In the genomic region with DNA sequence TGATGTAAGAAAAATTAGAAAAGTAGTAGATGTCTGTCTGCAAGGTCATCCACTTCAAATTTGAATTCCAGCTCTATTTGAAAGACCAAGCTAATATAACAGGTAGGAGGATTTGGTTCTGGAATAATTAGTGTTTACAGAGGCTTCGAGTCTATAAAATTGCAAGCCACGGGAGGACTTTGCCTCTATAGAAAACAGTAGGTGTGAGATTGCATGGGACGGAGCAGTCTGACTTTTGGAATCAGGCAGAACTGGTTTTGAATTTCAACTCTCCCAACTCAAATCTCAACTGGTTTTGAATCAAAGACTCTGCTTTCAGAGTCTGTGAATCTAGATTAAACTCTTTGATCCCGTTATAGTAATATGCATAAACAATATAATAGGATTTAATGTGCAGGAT, we compare ENCODE assay signal across 20 cellular contexts.
DNase-seq lines count a peak whose midpoint lies in the region; ATAC-seq and TF ChIP-seq lines count a peak whose summit lies in the region.
"Had no signal": no experiment of that assay in that cellular context is flagged by ENCODE, and none has a peak within 500 bp of the region (broad histone marks: within the 10 kb centered on the region; RNA-seq: fewer than 3 reads in every experiment).

No MANE protein-coding gene starts in this region.

- H3K4me1 Mint-ChIP-seq in nephron (peaks cover 25% of the 10 kb centered on the region), WTC11 (no peaks in the 10 kb centered on the region)
- H3K4me1 Mint-ChIP-seq: CD4-positive, CD25-positive, alpha-beta regulatory T cell; GM23338; T-cell had no signal

- no peaks in the 10 kb centered on the region for H3K9me3 ChIP-seq in colonic mucosa
- H3K9me3 ChIP-seq: SK-N-SH had no signal

- peak overlapping the region; percentile 5 for H3K27ac ChIP-seq in colonic mucosa
- H3K27ac ChIP-seq: 22Rv1 had no signal

- intact Hi-C loops in colonic mucosa (cut with DNase I), result no loop called here

- no peak overlapping the region for H3K4me3 Mint-ChIP-seq in nephron
- H3K4me3 Mint-ChIP-seq in WTC11, result no peak overlapping the region
- H3K4me3 Mint-ChIP-seq: CD4-positive, CD25-positive, alpha-beta regulatory T cell; GM23338; T-cell had no signal

- TF ChIP-seq RAD21 in Ishikawa (IDR thresholded peaks at IDR 0.05; ENCODE audit: low read depth), result no peak

- H3K27ac Mint-ChIP-seq in nephron, result peak overlapping the region in 2 of 3 experiments; percentile 71 to 93
- H3K27ac Mint-ChIP-seq in WTC11, result no peak overlapping the region
- H3K27ac Mint-ChIP-seq: CD4-positive, CD25-positive, alpha-beta regulatory T cell; GM23338; T-cell had no signal

- POLR2A ChIA-PET in WTC11 (lab: Charles Lee), result no interaction called here

- in situ Hi-C loops in GM13977 (cut with MboI; ENCODE audit: low pct_unique_long_range_greater_than_20kb, low sequenced_read_pairs, unreplicated experiment), result no loop called here

- H3K9me3 Mint-ChIP-seq in nephron (no peaks in the 10 kb centered on the region), WTC11 (peaks cover under 1% of the 10 kb centered on the region; the same call in 1 of the 2 replicates)
- H3K9me3 Mint-ChIP-seq: GM23338 had no signal

- H3K4me3 ChIP-seq in colonic mucosa, result no peak overlapping the region
- H3K4me3 ChIP-seq: GM23338, K562 had no signal

- no peaks in the 10 kb centered on the region for H3K4me1 ChIP-seq in colonic mucosa

- no peaks in the 10 kb centered on the region for H3K36me3 ChIP-seq in colonic mucosa

- no peak for TF ChIP-seq EP300 in Ishikawa (IDR thresholded peaks at IDR 0.05; ENCODE audit: borderline replicate concordance)

- DNase-seq in NCI-H1417 (lab: John Stamatoyannopoulos, UW) (peak in 2 of 3 experiments; percentile 18 to 57), NCI-H1417 treated with DMSO at 0.1 percent for 48 hours (lab: John Stamatoyannopoulos, UW) (no peak), colonic mucosa (peak; percentile 53), GM13977 (ENCODE audit: low spot score) (no peak), WTC11 (ENCODE audit: low spot score) (no peak)
- no peak for DNase-seq in activated naive CD4-positive, alpha-beta T cell treated with Interleukin-2 at 50 U/mL for 16 hours
- DNase-seq: CD4-positive, CD25-positive, alpha-beta regulatory T cell; COR-L47; GDM1; NCI-H1105 treated with DMSO at 0.1 percent for 48 hours; NCI-H2029; NCI-H510A treated with DMSO at 0.1 percent for 48 hours; SHP77; SK-N-SH; T-cell had no signal

- no peak for ATAC-seq in WTC11
- ATAC-seq: GM23338, K562, T-cell had no signal

- H3K27me3 Mint-ChIP-seq in nephron (ENCODE audit: low read depth) (no peaks in the 10 kb centered on the region), WTC11 (ENCODE audit: low read depth) (no peaks in the 10 kb centered on the region)
- H3K27me3 Mint-ChIP-seq: CD4-positive, CD25-positive, alpha-beta regulatory T cell; T-cell had no signal

- CTCF ChIA-PET in WTC11 (lab: Charles Lee), result no interaction called here

- no peak overlapping the region for H3K9ac ChIP-seq in colonic mucosa (ENCODE audit: low read depth in 2 of 2, low read length in 2 of 2)
- H3K9ac ChIP-seq: SK-N-SH had no signal

- H3K27me3 ChIP-seq in colonic mucosa, result no peaks in the 10 kb centered on the region

- TF ChIP-seq CTCF in colonic mucosa (IDR thresholded peaks at IDR 0.05) (no peak), nephron (IDR thresholded peaks at IDR 0.05; ENCODE audit: unreplicated experiment in 3 of 3) (no peak), GM13977 (IDR thresholded peaks at IDR 0.05; ENCODE audit: extremely low read depth, insufficient read depth, missing control alignments) (no peak), WTC11 (IDR thresholded peaks at IDR 0.05) (no peak)

- no peaks in the 10 kb centered on the region for H3K36me3 Mint-ChIP-seq in nephron (ENCODE audit: low read depth)
- H3K36me3 Mint-ChIP-seq in WTC11, result no peaks in the 10 kb centered on the region
- H3K36me3 Mint-ChIP-seq: CD4-positive, CD25-positive, alpha-beta regulatory T cell; T-cell had no signal

TF ChIP-seq in Ishikawa, 13 proteins besides CTCF, POLR2A, EP300 and RAD21:
- TF ChIP-seq ZBTB7A (IDR thresholded peaks at IDR 0.05; ENCODE audit: low read depth), result no peak
- TF ChIP-seq, protein P1, sequence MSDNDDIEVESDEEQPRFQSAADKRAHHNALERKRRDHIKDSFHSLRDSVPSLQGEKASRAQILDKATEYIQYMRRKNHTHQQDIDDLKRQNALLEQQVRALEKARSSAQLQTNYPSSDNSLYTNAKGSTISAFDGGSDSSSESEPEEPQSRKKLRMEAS (IDR thresholded peaks at IDR 0.05), result 0 out of 2 replicates have a peak, but pooled peaks have one; percentile 41
- no peak for TF ChIP-seq FOXM1 (IDR thresholded peaks at IDR 0.05; ENCODE audit: borderline replicate concordance, low read depth)
- TF ChIP-seq YY1 (IDR thresholded peaks at IDR 0.05; ENCODE audit: low read depth), result no peak
- TF ChIP-seq TEAD4 (IDR thresholded peaks at IDR 0.05), result no peak
- TF ChIP-seq NFIC (IDR thresholded peaks at IDR 0.05), result no peak

TF ChIP-seq in WTC11, 78 proteins besides CTCF, POLR2A, EP300 and RAD21:
- TF ChIP-seq, protein P2, sequence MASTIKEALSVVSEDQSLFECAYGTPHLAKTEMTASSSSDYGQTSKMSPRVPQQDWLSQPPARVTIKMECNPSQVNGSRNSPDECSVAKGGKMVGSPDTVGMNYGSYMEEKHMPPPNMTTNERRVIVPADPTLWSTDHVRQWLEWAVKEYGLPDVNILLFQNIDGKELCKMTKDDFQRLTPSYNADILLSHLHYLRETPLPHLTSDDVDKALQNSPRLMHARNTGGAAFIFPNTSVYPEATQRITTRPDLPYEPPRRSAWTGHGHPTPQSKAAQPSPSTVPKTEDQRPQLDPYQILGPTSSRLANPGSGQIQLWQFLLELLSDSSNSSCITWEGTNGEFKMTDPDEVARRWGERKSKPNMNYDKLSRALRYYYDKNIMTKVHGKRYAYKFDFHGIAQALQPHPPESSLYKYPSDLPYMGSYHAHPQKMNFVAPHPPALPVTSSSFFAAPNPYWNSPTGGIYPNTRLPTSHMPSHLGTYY (CRISPR knock-in tag; IDR thresholded peaks at IDR 0.05), result no peak
- no peak for TF ChIP-seq NR2C2 (CRISPR knock-in tag; IDR thresholded peaks at IDR 0.05)
- TF ChIP-seq, protein P3, sequence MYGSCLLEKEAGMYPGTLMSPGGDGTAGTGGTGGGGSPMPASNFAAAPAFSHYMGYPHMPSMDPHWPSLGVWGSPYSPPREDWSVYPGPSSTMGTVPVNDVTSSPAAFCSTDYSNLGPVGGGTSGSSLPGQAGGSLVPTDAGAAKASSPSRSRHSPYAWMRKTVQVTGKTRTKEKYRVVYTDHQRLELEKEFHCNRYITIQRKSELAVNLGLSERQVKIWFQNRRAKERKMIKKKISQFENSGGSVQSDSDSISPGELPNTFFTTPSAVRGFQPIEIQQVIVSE (CRISPR knock-in tag; IDR thresholded peaks at IDR 0.05; ENCODE audit: borderline replicate concordance), result no peak
- no peak for TF ChIP-seq ZNF232 (CRISPR knock-in tag; IDR thresholded peaks at IDR 0.05)
- no peak for TF ChIP-seq GTF2I (CRISPR knock-in tag; conservative IDR thresholded peaks at IDR 0.05)
- TF ChIP-seq, protein P4, sequence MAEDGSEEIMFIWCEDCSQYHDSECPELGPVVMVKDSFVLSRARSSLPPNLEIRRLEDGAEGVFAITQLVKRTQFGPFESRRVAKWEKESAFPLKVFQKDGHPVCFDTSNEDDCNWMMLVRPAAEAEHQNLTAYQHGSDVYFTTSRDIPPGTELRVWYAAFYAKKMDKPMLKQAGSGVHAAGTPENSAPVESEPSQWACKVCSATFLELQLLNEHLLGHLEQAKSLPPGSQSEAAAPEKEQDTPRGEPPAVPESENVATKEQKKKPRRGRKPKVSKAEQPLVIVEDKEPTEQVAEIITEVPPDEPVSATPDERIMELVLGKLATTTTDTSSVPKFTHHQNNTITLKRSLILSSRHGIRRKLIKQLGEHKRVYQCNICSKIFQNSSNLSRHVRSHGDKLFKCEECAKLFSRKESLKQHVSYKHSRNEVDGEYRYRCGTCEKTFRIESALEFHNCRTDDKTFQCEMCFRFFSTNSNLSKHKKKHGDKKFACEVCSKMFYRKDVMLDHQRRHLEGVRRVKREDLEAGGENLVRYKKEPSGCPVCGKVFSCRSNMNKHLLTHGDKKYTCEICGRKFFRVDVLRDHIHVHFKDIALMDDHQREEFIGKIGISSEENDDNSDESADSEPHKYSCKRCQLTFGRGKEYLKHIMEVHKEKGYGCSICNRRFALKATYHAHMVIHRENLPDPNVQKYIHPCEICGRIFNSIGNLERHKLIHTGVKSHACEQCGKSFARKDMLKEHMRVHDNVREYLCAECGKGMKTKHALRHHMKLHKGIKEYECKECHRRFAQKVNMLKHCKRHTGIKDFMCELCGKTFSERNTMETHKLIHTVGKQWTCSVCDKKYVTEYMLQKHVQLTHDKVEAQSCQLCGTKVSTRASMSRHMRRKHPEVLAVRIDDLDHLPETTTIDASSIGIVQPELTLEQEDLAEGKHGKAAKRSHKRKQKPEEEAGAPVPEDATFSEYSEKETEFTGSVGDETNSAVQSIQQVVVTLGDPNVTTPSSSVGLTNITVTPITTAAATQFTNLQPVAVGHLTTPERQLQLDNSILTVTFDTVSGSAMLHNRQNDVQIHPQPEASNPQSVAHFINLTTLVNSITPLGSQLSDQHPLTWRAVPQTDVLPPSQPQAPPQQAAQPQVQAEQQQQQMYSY (CRISPR knock-in tag; IDR thresholded peaks at IDR 0.05), result no peak
- TF ChIP-seq, protein P5, sequence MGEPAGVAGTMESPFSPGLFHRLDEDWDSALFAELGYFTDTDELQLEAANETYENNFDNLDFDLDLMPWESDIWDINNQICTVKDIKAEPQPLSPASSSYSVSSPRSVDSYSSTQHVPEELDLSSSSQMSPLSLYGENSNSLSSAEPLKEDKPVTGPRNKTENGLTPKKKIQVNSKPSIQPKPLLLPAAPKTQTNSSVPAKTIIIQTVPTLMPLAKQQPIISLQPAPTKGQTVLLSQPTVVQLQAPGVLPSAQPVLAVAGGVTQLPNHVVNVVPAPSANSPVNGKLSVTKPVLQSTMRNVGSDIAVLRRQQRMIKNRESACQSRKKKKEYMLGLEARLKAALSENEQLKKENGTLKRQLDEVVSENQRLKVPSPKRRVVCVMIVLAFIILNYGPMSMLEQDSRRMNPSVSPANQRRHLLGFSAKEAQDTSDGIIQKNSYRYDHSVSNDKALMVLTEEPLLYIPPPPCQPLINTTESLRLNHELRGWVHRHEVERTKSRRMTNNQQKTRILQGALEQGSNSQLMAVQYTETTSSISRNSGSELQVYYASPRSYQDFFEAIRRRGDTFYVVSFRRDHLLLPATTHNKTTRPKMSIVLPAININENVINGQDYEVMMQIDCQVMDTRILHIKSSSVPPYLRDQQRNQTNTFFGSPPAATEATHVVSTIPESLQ (CRISPR knock-in tag; IDR thresholded peaks at IDR 0.05), result no peak
- TF ChIP-seq NFE2L1 (CRISPR knock-in tag; IDR thresholded peaks at IDR 0.05), result no peak
TF ChIP-seq in WTC11: peak in this region for 0.

Comparison
In these comparisons a context has a peak if more than half of its experiments do, and no peak if none do; other contexts are left out.
1. DNase-seq: peak in NCI-H1417 (2 of 3) and colonic mucosa (single experiment); none in NCI-H1417 treated with DMSO at 0.1 percent for 48 hours (single experiment), GM13977 (single experiment), WTC11 (single experiment) and activated naive CD4-positive, alpha-beta T cell treated with Interleukin-2 at 50 U/mL for 16 hours (single experiment).